Comparison of ENCODE assay signal across 13 cellular contexts in genomic region chr14:100129161-100129589, GRCh38. TPM values are rescaled to one million over a fixed set of nuclear protein-coding genes. Genes with fewer than 3 reads are reported as not detected.
DNase-seq lines count a peak whose midpoint lies in the region; ATAC-seq and TF ChIP-seq lines count a peak whose summit lies in the region.
"Had no signal": no experiment of that assay in that cellular context is flagged by ENCODE, and none has a peak within 500 bp of the region (broad histone marks: within the 10 kb centered on the region; RNA-seq: fewer than 3 reads in every experiment).

No MANE protein-coding gene starts in this region.

- H3K27ac ChIP-seq in gastroesophageal sphincter (no peak overlapping the region), tibial nerve (peak overlapping the region in 1 of 4 donors; percentile 37), breast epithelium (peak overlapping the region in 1 of 2 donors; percentile 83)
- H3K27ac ChIP-seq: prostate gland, upper lobe of right lung had no signal

- peak overlapping the region; percentile 25 for H3K27ac Mint-ChIP-seq in activated CD4-positive, alpha-beta T cell treated with anti-CD3 and anti-CD28 coated beads, Interleukin-2, amount 10 ng/mL, durations not matched to agents 7 days and 5 days
- H3K27ac Mint-ChIP-seq in stimulated activated memory B cell treated with anti-CD40 and anti-IgM and Interleukin-4, amounts not matched to agents 10 μg/mL and 1 μg/mL and 100 μg/mL, for 72 hours = peak overlapping the region; percentile 73
- H3K27ac Mint-ChIP-seq in activated T-helper 2 cell treated with anti-CD3 and anti-CD28 coated beads, Interferon-gamma antibody, Interleukin-2, Interleukin-4, amounts not matched to agents 10 μg/mL and 5 μg/mL and 100 μg/mL, durations not matched to agents 14 hours and 24 hours and 36 hours = no peak overlapping the region

- peak; percentile 49 for ATAC-seq in gastroesophageal sphincter
- ATAC-seq in stimulated activated memory B cell treated with anti-CD40 and anti-IgM and Interleukin-4, amounts not matched to agents 10 μg/mL and 1 μg/mL and 100 μg/mL, for 72 hours = no peak
- ATAC-seq: upper lobe of right lung had no signal

- no peak for DNase-seq in activated CD4-positive, alpha-beta T cell treated with anti-CD3 and anti-CD28 coated beads, Interleukin-2, amount 10 ng/mL, durations not matched to agents 7 days and 5 days
- no peak for DNase-seq in activated CD4-positive, alpha-beta T cell treated with anti-CD3 and anti-CD28 coated beads for 1 hour
- DNase-seq in adipocyte (ENCODE audit: low read depth) = no peak
- DNase-seq in tibial nerve (ENCODE audit: low spot score in 2 of 2) = no peak
- no peak for DNase-seq in breast epithelium (ENCODE audit: low spot score in 2 of 2)
- no peak for DNase-seq in activated T-helper 2 cell treated with anti-CD3 and anti-CD28 coated beads, Interferon-gamma antibody, Interleukin-2, Interleukin-4, amounts not matched to agents 10 μg/mL and 5 μg/mL and 100 μg/mL, durations not matched to agents 14 hours and 24 hours and 36 hours (ENCODE audit: low spot score)
- DNase-seq: activated T-cell treated with anti-CD3 and anti-CD28 coated beads, Interleukin-2, amount 50 U/mL, for 1 hour; hippocampal formation; NCI-H2081; upper lobe of right lung had no signal

- TF ChIP-seq EP300 in gastroesophageal sphincter (IDR thresholded peaks at IDR 0.05) (no peak), tibial nerve (IDR thresholded peaks at IDR 0.05) (no peak)

- H3K4me3 ChIP-seq in adipocyte (ENCODE audit: low read length) (peak overlapping the region; percentile 31), gastroesophageal sphincter (no peak overlapping the region), tibial nerve (no peak overlapping the region), breast epithelium (no peak overlapping the region)
- H3K4me3 ChIP-seq: prostate gland, upper lobe of right lung had no signal

- peaks cover 10% of the 10 kb centered on the region for H3K4me1 Mint-ChIP-seq in activated CD4-positive, alpha-beta T cell treated with anti-CD3 and anti-CD28 coated beads, Interleukin-2, amount 10 ng/mL, durations not matched to agents 7 days and 5 days
- no peaks in the 10 kb centered on the region for H3K4me1 Mint-ChIP-seq in stimulated activated memory B cell treated with anti-CD40 and anti-IgM and Interleukin-4, amounts not matched to agents 10 μg/mL and 1 μg/mL and 100 μg/mL, for 72 hours
- H3K4me1 Mint-ChIP-seq in activated T-helper 2 cell treated with anti-CD3 and anti-CD28 coated beads, Interferon-gamma antibody, Interleukin-2, Interleukin-4, amounts not matched to agents 10 μg/mL and 5 μg/mL and 100 μg/mL, durations not matched to agents 14 hours and 24 hours and 36 hours (ENCODE audit: low read depth) = peaks cover 3% of the 10 kb centered on the region

- no peaks in the 10 kb centered on the region for H3K9me3 Mint-ChIP-seq in activated CD4-positive, alpha-beta T cell treated with anti-CD3 and anti-CD28 coated beads, Interleukin-2, amount 10 ng/mL, durations not matched to agents 7 days and 5 days
- H3K9me3 Mint-ChIP-seq in stimulated activated memory B cell treated with anti-CD40 and anti-IgM and Interleukin-4, amounts not matched to agents 10 μg/mL and 1 μg/mL and 100 μg/mL, for 72 hours = no peaks in the 10 kb centered on the region
- no peaks in the 10 kb centered on the region for H3K9me3 Mint-ChIP-seq in activated T-helper 2 cell treated with anti-CD3 and anti-CD28 coated beads, Interferon-gamma antibody, Interleukin-2, Interleukin-4, amounts not matched to agents 10 μg/mL and 5 μg/mL and 100 μg/mL, durations not matched to agents 14 hours and 24 hours and 36 hours

- H3K36me3 ChIP-seq in adipocyte (ENCODE audit: control insufficient read depth, insufficient read depth, low read length, severe bottlenecking) = peaks cover 14% of the 10 kb centered on the region
- H3K36me3 ChIP-seq in gastroesophageal sphincter = peaks cover 0 to 91% of the 10 kb centered on the region in 2 donors
- peaks cover 0 to 78% (median 13%) of the 10 kb centered on the region in 3 donors for H3K36me3 ChIP-seq in tibial nerve
- H3K36me3 ChIP-seq in breast epithelium = no peaks in the 10 kb centered on the region
- H3K36me3 ChIP-seq: prostate gland had no signal

- CTCF ChIA-PET in activated CD4-positive, alpha-beta T cell treated with anti-CD3 and anti-CD28 coated beads, Interleukin-2, amount 10 ng/mL, durations not matched to agents 7 days and 5 days (lab: Charles Lee) = interaction anchor here (1.6 kb wide), 1 partner anchor 26 kb away, joined by 4 read pairs; no protein-coding TSS in a partner anchor

- WGBS in gastroesophageal sphincter (ENCODE audit: low coverage in 1 of 2), 2 donors = 61% methylated on average over 2 of the region's 7 CpGs; no CpG with 5 or more reads in 1 of the 2 donors
- 73 to 79% methylated on average over 7 of the region's 7 CpGs for WGBS in tibial nerve, 2 donors

- peaks cover 81% of the 10 kb centered on the region for H3K36me3 Mint-ChIP-seq in activated CD4-positive, alpha-beta T cell treated with anti-CD3 and anti-CD28 coated beads, Interleukin-2, amount 10 ng/mL, durations not matched to agents 7 days and 5 days (ENCODE audit: low read depth)
- H3K36me3 Mint-ChIP-seq in stimulated activated memory B cell treated with anti-CD40 and anti-IgM and Interleukin-4, amounts not matched to agents 10 μg/mL and 1 μg/mL and 100 μg/mL, for 72 hours = peaks cover 68% of the 10 kb centered on the region
- peaks cover 68% of the 10 kb centered on the region for H3K36me3 Mint-ChIP-seq in activated T-helper 2 cell treated with anti-CD3 and anti-CD28 coated beads, Interferon-gamma antibody, Interleukin-2, Interleukin-4, amounts not matched to agents 10 μg/mL and 5 μg/mL and 100 μg/mL, durations not matched to agents 14 hours and 24 hours and 36 hours (ENCODE audit: low read depth)

- no peaks in the 10 kb centered on the region for H3K27me3 ChIP-seq in adipocyte (replicated peaks; ENCODE audit: control insufficient read depth, insufficient read depth, low read length)
- H3K27me3 ChIP-seq in gastroesophageal sphincter = no peaks in the 10 kb centered on the region
- H3K27me3 ChIP-seq in tibial nerve = no peaks in the 10 kb centered on the region
- H3K27me3 ChIP-seq in breast epithelium = no peaks in the 10 kb centered on the region
- H3K27me3 ChIP-seq: upper lobe of right lung had no signal

- POLR2A ChIA-PET in activated CD4-positive, alpha-beta T cell treated with anti-CD3 and anti-CD28 coated beads, Interleukin-2, amount 10 ng/mL, durations not matched to agents 7 days and 5 days (lab: Charles Lee) = no interaction called here

- H3K4me1 ChIP-seq in adipocyte (ENCODE audit: control insufficient read depth, insufficient read depth, low read length) (peaks cover 57% of the 10 kb centered on the region), gastroesophageal sphincter (peaks cover 0 to 27% (median 4%) of the 10 kb centered on the region in 3 donors), tibial nerve (peaks cover 0 to 28% (median 0%) of the 10 kb centered on the region in 4 donors), breast epithelium (peaks cover 0 to 4% of the 10 kb centered on the region in 2 donors)
- H3K4me1 ChIP-seq: prostate gland had no signal

- TF ChIP-seq CTCF in gastroesophageal sphincter (IDR thresholded peaks at IDR 0.05) (no peak), tibial nerve (IDR thresholded peaks at IDR 0.05) (no peak), breast epithelium (IDR thresholded peaks at IDR 0.05) (no peak)

- H3K27me3 Mint-ChIP-seq in activated CD4-positive, alpha-beta T cell treated with anti-CD3 and anti-CD28 coated beads, Interleukin-2, amount 10 ng/mL, durations not matched to agents 7 days and 5 days = no peaks in the 10 kb centered on the region
- H3K27me3 Mint-ChIP-seq in stimulated activated memory B cell treated with anti-CD40 and anti-IgM and Interleukin-4, amounts not matched to agents 10 μg/mL and 1 μg/mL and 100 μg/mL, for 72 hours = no peaks in the 10 kb centered on the region
- H3K27me3 Mint-ChIP-seq in activated T-helper 2 cell treated with anti-CD3 and anti-CD28 coated beads, Interferon-gamma antibody, Interleukin-2, Interleukin-4, amounts not matched to agents 10 μg/mL and 5 μg/mL and 100 μg/mL, durations not matched to agents 14 hours and 24 hours and 36 hours (ENCODE audit: low read depth) = no peaks in the 10 kb centered on the region

- TF ChIP-seq POLR2A in gastroesophageal sphincter (IDR thresholded peaks at IDR 0.05) (no peak), tibial nerve (IDR thresholded peaks at IDR 0.05) (no peak), breast epithelium (IDR thresholded peaks at IDR 0.05) (no peak)

- no peak overlapping the region for H3K4me3 Mint-ChIP-seq in activated CD4-positive, alpha-beta T cell treated with anti-CD3 and anti-CD28 coated beads, Interleukin-2, amount 10 ng/mL, durations not matched to agents 7 days and 5 days
- no peak overlapping the region for H3K4me3 Mint-ChIP-seq in stimulated activated memory B cell treated with anti-CD40 and anti-IgM and Interleukin-4, amounts not matched to agents 10 μg/mL and 1 μg/mL and 100 μg/mL, for 72 hours
- H3K4me3 Mint-ChIP-seq in activated T-helper 2 cell treated with anti-CD3 and anti-CD28 coated beads, Interferon-gamma antibody, Interleukin-2, Interleukin-4, amounts not matched to agents 10 μg/mL and 5 μg/mL and 100 μg/mL, durations not matched to agents 14 hours and 24 hours and 36 hours (ENCODE audit: low read depth) = no peak overlapping the region

- H3K9ac ChIP-seq in adipocyte (ENCODE audit: low read length) = peak overlapping the region; percentile 78

- H3K9me3 ChIP-seq in adipocyte (ENCODE audit: control insufficient read depth, low read length) = no peaks in the 10 kb centered on the region
- H3K9me3 ChIP-seq in gastroesophageal sphincter = no peaks in the 10 kb centered on the region
- H3K9me3 ChIP-seq in tibial nerve = no peaks in the 10 kb centered on the region
- H3K9me3 ChIP-seq in breast epithelium = no peaks in the 10 kb centered on the region
- H3K9me3 ChIP-seq: prostate gland, upper lobe of right lung had no signal

- intact Hi-C loops in breast epithelium (cut with DNase I; ENCODE audit: low total_unique reads) = no loop called here
- intact Hi-C loops in activated T-helper 2 cell treated with anti-CD3 and anti-CD28 coated beads, Interferon-gamma antibody, Interleukin-2, Interleukin-4, amounts not matched to agents 10 μg/mL and 5 μg/mL and 100 μg/mL, durations not matched to agents 14 hours and 24 hours and 36 hours (cut with micrococcal nuclease) = no loop called here

RNA-seq across cellular contexts. Expression of gene DEGS2, which starts 30.3 kb away (rescaled TPM):
- total RNA-seq in activated CD4-positive, alpha-beta T cell treated with anti-CD3 and anti-CD28 coated beads, Interleukin-2, amount 10 ng/mL, durations not matched to agents 7 days and 5 days = under 1 TPM; 0.15 to 0.23 TPM
- total RNA-seq in gastroesophageal sphincter (under 1 TPM; 0.16 to 0.94 (median 0.68) TPM), tibial nerve (1 to 10 TPM; 1.3 to 5.1 (median 1.8) TPM), breast epithelium (10 to 100 TPM in 2 of 3 donors, 1 to 10 TPM in 1; 1.1 to 12.0 (median 10.2) TPM)
- 0.16 and 0.41 TPM in 2 replicates for total RNA-seq in activated T-helper 2 cell treated with anti-CD3 and anti-CD28 coated beads, Interferon-gamma antibody, Interleukin-2, Interleukin-4, amounts not matched to agents 10 μg/mL and 5 μg/mL and 100 μg/mL, durations not matched to agents 14 hours and 24 hours and 36 hours
